Comparison of ENCODE assay signal across 1 cellular context in the genomic region with DNA sequence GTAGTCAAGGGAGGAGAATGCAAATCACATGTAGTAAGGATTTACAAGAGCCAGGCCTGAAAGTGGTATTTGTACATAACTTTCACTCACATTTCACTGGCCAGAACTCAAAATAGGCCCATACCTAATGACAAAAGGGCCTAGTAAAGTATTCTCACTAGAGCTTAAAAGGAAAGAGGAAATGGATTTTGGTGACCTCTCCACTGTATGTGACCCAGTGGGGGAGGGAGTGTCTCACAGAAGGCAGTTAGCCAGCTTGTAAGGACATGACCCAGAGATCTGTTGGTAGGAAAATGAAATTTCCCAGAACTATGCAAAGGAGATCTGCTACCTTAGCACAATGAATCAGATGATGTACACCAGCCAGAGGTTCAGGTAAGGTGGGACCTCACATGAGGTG.
TF ChIP-seq lines count a peak whose summit lies in the region.

No MANE protein-coding gene starts in this region.

TF ChIP-seq in liver, 16 proteins besides CTCF, POLR2A, EP300 and RAD21 (continued from another document):
- peak; percentile 95 for TF ChIP-seq NR2F2 (IDR thresholded peaks at IDR 0.05)
